In genomic region chr2:233353101-233353768, GRCh38 we compare ENCODE assay signal across 9 cellular contexts. TPM values are rescaled to one million over a fixed set of nuclear protein-coding genes. Genes with fewer than 3 reads are reported as not detected.
A peak's percentile ranks its signal among the peaks of the same experiment; 100 is the strongest.
DNase-seq lines count a peak whose midpoint lies in the region; ATAC-seq and TF ChIP-seq lines count a peak whose summit lies in the region.
"Had no signal": no experiment of that assay in that cellular context is flagged by ENCODE, and none has a peak within 500 bp of the region (broad histone marks: within the 10 kb centered on the region; RNA-seq: fewer than 3 reads in every experiment).

No MANE protein-coding gene starts in this region.

- peak overlapping the region; percentile 40 for H3K27ac ChIP-seq in CD4-positive, alpha-beta T cell (ENCODE audit: low read depth, low read length)
- H3K27ac ChIP-seq in breast epithelium, result peak overlapping the region; percentile 38 to 58
- H3K27ac ChIP-seq in naive thymus-derived CD4-positive, alpha-beta T cell (ENCODE audit: low read depth, low read length), result peak overlapping the region; percentile 72

- H3K36me3 ChIP-seq in breast epithelium, result no peaks in the 10 kb centered on the region
- no peaks in the 10 kb centered on the region for H3K36me3 ChIP-seq in naive thymus-derived CD4-positive, alpha-beta T cell (ENCODE audit: control insufficient read depth in 2 of 3, insufficient read depth in 3 of 3, low read length in 3 of 3)

- POLR2A ChIA-PET in CD4-positive, alpha-beta T cell (lab: Charles Lee), result interaction anchor here (0.9 to 4.5 kb wide), 6 partner anchors 20 to 85 kb away, joined by 4 to 25 read pairs (median 6); no protein-coding TSS in a partner anchor
- POLR2A ChIA-PET in naive thymus-derived CD4-positive, alpha-beta T cell (lab: Charles Lee), result interaction anchor here (0.8 to 1.6 kb wide), 9 partner anchors 10 to 271 kb away, joined by 3 to 13 read pairs (median 3); no protein-coding TSS in a partner anchor

- no peaks in the 10 kb centered on the region for H3K27me3 ChIP-seq in CD4-positive, alpha-beta T cell (ENCODE audit: control insufficient read depth, insufficient read depth, low read length)
- no peaks in the 10 kb centered on the region for H3K27me3 ChIP-seq in breast epithelium
- no peaks in the 10 kb centered on the region for H3K27me3 ChIP-seq in naive thymus-derived CD4-positive, alpha-beta T cell (ENCODE audit: control insufficient read depth in 2 of 2, insufficient read depth in 2 of 2, low read length in 2 of 2)

- intact Hi-C loops in CD4-positive, alpha-beta T cell (cut with DNase I, micrococcal nuclease), result loop anchor here in 1 of 2 experiments (1.0 to 10.0 kb wide), 4 partner anchors 19 to 1038 kb away; no protein-coding TSS in a partner anchor
- intact Hi-C loops in breast epithelium (cut with DNase I; ENCODE audit: low total_unique reads), result loop anchor here (5.0 kb wide), 1 partner anchor 89 kb away; no protein-coding TSS in a partner anchor
- intact Hi-C loops in naive thymus-derived CD4-positive, alpha-beta T cell (cut with micrococcal nuclease), result no loop called here

- H3K9me3 Mint-ChIP-seq in CD4-positive, alpha-beta T cell, result no peaks in the 10 kb centered on the region
- peaks cover 0 to 3% (median 0%) of the 10 kb centered on the region in 11 donors for H3K9me3 Mint-ChIP-seq in naive thymus-derived CD4-positive, alpha-beta T cell

- CTCF ChIA-PET in CD4-positive, alpha-beta T cell (lab: Charles Lee), result interaction anchor here (1.0 to 1.5 kb wide), 6 partner anchors 22 to 92 kb away, joined by 3 to 6 read pairs (median 4); no protein-coding TSS in a partner anchor
- CTCF ChIA-PET in naive thymus-derived CD4-positive, alpha-beta T cell (lab: Charles Lee), result interaction anchor here (0.8 to 1.6 kb wide), 6 partner anchors 22 to 90 kb away, joined by 3 to 10 read pairs (median 4); no protein-coding TSS in a partner anchor

- no peak for TF ChIP-seq CTCF in CD4-positive, alpha-beta T cell (IDR thresholded peaks at IDR 0.05)
- no peak for TF ChIP-seq CTCF in breast epithelium (IDR thresholded peaks at IDR 0.05)

- no peaks in the 10 kb centered on the region for H3K9me3 ChIP-seq in CD4-positive, alpha-beta T cell (ENCODE audit: control insufficient read depth, low read length)
- H3K9me3 ChIP-seq in breast epithelium, result no peaks in the 10 kb centered on the region
- no peaks in the 10 kb centered on the region for H3K9me3 ChIP-seq in naive thymus-derived CD4-positive, alpha-beta T cell (ENCODE audit: control insufficient read depth in 2 of 3, low read length in 3 of 3)

- peaks cover 0 to 7% of the 10 kb centered on the region in 2 donors for H3K4me1 ChIP-seq in breast epithelium
- H3K4me1 ChIP-seq in naive thymus-derived CD4-positive, alpha-beta T cell (ENCODE audit: control insufficient read depth in 2 of 2, insufficient read depth in 2 of 2, low read length in 2 of 2), result peaks cover 31 to 36% of the 10 kb centered on the region in 2 donors

- H3K4me3 ChIP-seq in breast epithelium, result peak overlapping the region in 2 of 3 donors; percentile 73 to 90
- H3K4me3 ChIP-seq in naive thymus-derived CD4-positive, alpha-beta T cell (ENCODE audit: low read length), result peak overlapping the region; percentile 83

- peaks cover 25% of the 10 kb centered on the region for H3K36me3 Mint-ChIP-seq in CD4-positive, alpha-beta T cell (ENCODE audit: low read depth)
- H3K36me3 Mint-ChIP-seq in naive thymus-derived CD4-positive, alpha-beta T cell, result peaks cover 0 to 23% (median 0%) of the 10 kb centered on the region in 5 donors

- DNase-seq in CD4-positive, alpha-beta T cell, result no peak
- no peak for DNase-seq in breast epithelium (ENCODE audit: low spot score in 2 of 2)
- no peak for DNase-seq in naive thymus-derived CD4-positive, alpha-beta T cell
- no peak for DNase-seq in occipital lobe (lab: John Stamatoyannopoulos, UW)
- no peak for DNase-seq in GOT3 (lab: John Stamatoyannopoulos, UW)
- no peak for DNase-seq in stimulated activated CD4-positive, alpha-beta T cell treated with anti-CD3 and anti-CD28 coated beads, Interleukin-1b, Interleukin-23, amount 100 ng/mL, for 48 hours
- DNase-seq: NCI-H774 had no signal

- peak overlapping the region; percentile 95 for H3K4me3 Mint-ChIP-seq in CD4-positive, alpha-beta T cell
- peak overlapping the region; percentile 79 to 95 (median 92) for H3K4me3 Mint-ChIP-seq in naive thymus-derived CD4-positive, alpha-beta T cell

- peaks cover 74% of the 10 kb centered on the region for H3K4me1 Mint-ChIP-seq in CD4-positive, alpha-beta T cell (ENCODE audit: low read depth)
- peaks cover 50 to 71% (median 60%) of the 10 kb centered on the region in 7 donors for H3K4me1 Mint-ChIP-seq in naive thymus-derived CD4-positive, alpha-beta T cell

- H3K27ac Mint-ChIP-seq in CD4-positive, alpha-beta T cell, result peak overlapping the region; percentile 75
- peak overlapping the region; percentile 73 to 96 (median 89) for H3K27ac Mint-ChIP-seq in naive thymus-derived CD4-positive, alpha-beta T cell

- ATAC-seq in CD4-positive, alpha-beta T cell (ENCODE audit: poor library complexity), result no peak
- ATAC-seq in HG03025 (IDR thresholded peaks at IDR 0.05; ENCODE audit: low FRiP score, unreplicated experiment) (peak; percentile 6), GM21367 (IDR thresholded peaks at IDR 0.05; ENCODE audit: unreplicated experiment) (no peak)
- no peak for ATAC-seq in naive thymus-derived CD4-positive, alpha-beta T cell

- H3K27me3 Mint-ChIP-seq in CD4-positive, alpha-beta T cell, result no peaks in the 10 kb centered on the region
- H3K27me3 Mint-ChIP-seq in naive thymus-derived CD4-positive, alpha-beta T cell, result no peaks in the 10 kb centered on the region

- TF ChIP-seq POLR2A in breast epithelium (IDR thresholded peaks at IDR 0.05), result no peak

RNA-seq across cellular contexts. Expression of gene DGKD, which starts 1.1 kb away (rescaled TPM):
- 100 to 1,000 TPM; 147 to 156 TPM for total RNA-seq in CD4-positive, alpha-beta T cell
- total RNA-seq in breast epithelium (10 to 100 TPM; 17.1 to 41.3 (median 37.3) TPM), occipital lobe (33.1 TPM)
- 100 to 1,000 TPM in 4 of 5 experiments, 10 to 100 TPM in 1; 61.6 to 252 (median 213) TPM for total RNA-seq in naive thymus-derived CD4-positive, alpha-beta T cell
- polyA plus RNA-seq in naive thymus-derived CD4-positive, alpha-beta T cell, result 10 to 100 TPM; 25.8 to 41.0 TPM

RNA-seq across cellular contexts. Expression of gene SAG, which starts 45.6 kb away (rescaled TPM):
- total RNA-seq in CD4-positive, alpha-beta T cell, result under 1 TPM; 0.03 to 0.22 TPM
- total RNA-seq in breast epithelium (not detected), occipital lobe (not detected)
- under 1 TPM in 3 of 5 experiments, not detected in 2; 0.05 to 0.65 (median 0.10) TPM for total RNA-seq in naive thymus-derived CD4-positive, alpha-beta T cell
- not detected for polyA plus RNA-seq in naive thymus-derived CD4-positive, alpha-beta T cell
